In genomic region chr1:161439280-161440232, GRCh38 we compare ENCODE assay signal across 8 cellular contexts.
DNase-seq lines count a peak whose midpoint lies in the region; ATAC-seq and TF ChIP-seq lines count a peak whose summit lies in the region.

No MANE protein-coding gene starts in this region.

- no peak for TF ChIP-seq CTCF in GM13976 (IDR thresholded peaks at IDR 0.05; ENCODE audit: borderline replicate concordance, control extremely low read depth, extremely low read depth, insufficient read depth, missing control alignments)
- no peak for TF ChIP-seq CTCF in endothelial cell (IDR thresholded peaks at IDR 0.05; ENCODE audit: unreplicated experiment)
- no peak for TF ChIP-seq CTCF in osteocyte (IDR thresholded peaks at IDR 0.05)

- H3K36me3 Mint-ChIP-seq in endothelial cell (ENCODE audit: low read depth, unreplicated experiment), result peaks cover 16% of the 10 kb centered on the region
- no peaks in the 10 kb centered on the region for H3K36me3 Mint-ChIP-seq in osteocyte (ENCODE audit: unreplicated experiment)

- DNase-seq in GM13976 (ENCODE audit: low spot score) (peak; percentile 54), SK-MEL-5 (ENCODE audit: low read depth, low spot score) (peak; percentile 55), endothelial cell (ENCODE audit: low spot score) (no peak), osteocyte (ENCODE audit: extremely low spot score, unreplicated experiment) (no peak), COLO668 (lab: John Stamatoyannopoulos, UW; ENCODE audit: unreplicated experiment) (no peak), HUDEP-2 (lab: John Stamatoyannopoulos, UW; ENCODE audit: unreplicated experiment in 76 of 76) (no peak)
- DNase-seq in effector CD8-positive, alpha-beta T cell (lab: John Stamatoyannopoulos, UW), result no peak

- H3K27ac Mint-ChIP-seq in endothelial cell (ENCODE audit: unreplicated experiment), result peak overlapping the region; percentile 64
- no peak overlapping the region for H3K27ac Mint-ChIP-seq in osteocyte (ENCODE audit: unreplicated experiment)

- H3K4me3 Mint-ChIP-seq in endothelial cell (ENCODE audit: unreplicated experiment) (peak overlapping the region; percentile 84), osteocyte (ENCODE audit: unreplicated experiment) (peak overlapping the region; percentile 38)

- peaks cover 11% of the 10 kb centered on the region for H3K4me1 Mint-ChIP-seq in endothelial cell (ENCODE audit: unreplicated experiment)
- peaks cover 5% of the 10 kb centered on the region for H3K4me1 Mint-ChIP-seq in osteocyte (ENCODE audit: unreplicated experiment)

- in situ Hi-C loops in GM13976 (cut with MboI; ENCODE audit: low sequenced_read_pairs, unreplicated experiment), result no loop called here
- in situ Hi-C loops in SK-MEL-5 (cut with HindIII; ENCODE audit: low pct_unique_long_range_greater_than_20kb, low sequenced_read_pairs), result no loop called here

- peaks cover 4% of the 10 kb centered on the region for H3K9me3 Mint-ChIP-seq in endothelial cell (ENCODE audit: unreplicated experiment)
- no peaks in the 10 kb centered on the region for H3K9me3 Mint-ChIP-seq in osteocyte (ENCODE audit: unreplicated experiment)

- H3K27me3 Mint-ChIP-seq in endothelial cell (ENCODE audit: unreplicated experiment), result peaks cover 16% of the 10 kb centered on the region
- H3K27me3 Mint-ChIP-seq in osteocyte (ENCODE audit: unreplicated experiment), result peaks cover 42% of the 10 kb centered on the region

- ATAC-seq in HG03354 (IDR thresholded peaks at IDR 0.05; ENCODE audit: poor library complexity, severe bottlenecking, unreplicated experiment), result no peak

Comparison
In these comparisons a context has a peak if more than half of its experiments do, and no peak if none do; other contexts are left out.
1. DNase-seq: peak in GM13976 (single experiment) and SK-MEL-5 (single experiment); none in endothelial cell (single experiment), osteocyte (single experiment), COLO668 (single experiment), effector CD8-positive, alpha-beta T cell (single experiment) and HUDEP-2 (0 of 76).